12 cellular contexts compared by ENCODE assay signal in genomic region chr11:111301004-111301839, GRCh38. TPM values are rescaled to one million over a fixed set of nuclear protein-coding genes. Genes with fewer than 3 reads are reported as not detected.
DNase-seq lines count a peak whose midpoint lies in the region; ATAC-seq, FAIRE-seq and TF ChIP-seq lines count a peak whose summit lies in the region.
"Had no signal": no experiment of that assay in that cellular context is flagged by ENCODE, and none has a peak within 500 bp of the region (broad histone marks: within the 10 kb centered on the region; RNA-seq: fewer than 3 reads in every experiment).

No MANE protein-coding gene starts in this region.

- H3K4me1 ChIP-seq in GM12878 (ENCODE audit: control insufficient read depth, insufficient read depth, low read length) = no peaks in the 10 kb centered on the region

- SMC1A ChIA-PET in GM12878 (lab: Charles Lee; ENCODE audit: uncharacterized antibody, unreplicated experiment) = interaction anchor here (0.8 to 2.8 kb wide), 2 partner anchors 117 to 122 kb away, joined by 3 to 10 read pairs; no protein-coding TSS in a partner anchor

- H3K36me3 Mint-ChIP-seq in stimulated activated naive B cell treated with anti-CD40 and anti-IgM and Interleukin-4, amounts not matched to agents 10 μg/mL and 1 μg/mL and 100 μg/mL, for 72 hours = peaks cover 2 to 6% of the 10 kb centered on the region in 2 donors
- H3K36me3 Mint-ChIP-seq in natural killer cell = no peaks in the 10 kb centered on the region
- H3K36me3 Mint-ChIP-seq: CD4-positive, alpha-beta memory T cell had no signal

- H3K27me3 ChIP-seq in GM12878 (replicated peaks in 1 of 2; ENCODE audit: control insufficient read depth in 2 of 2, insufficient read depth in 2 of 2, low read length in 1 of 2) = peaks cover 0 to 7% of the 10 kb centered on the region in 2 experiments; a peak in 3 of 4 replicates

- H3K79me2 ChIP-seq in GM12878 (ENCODE audit: control insufficient read depth, insufficient read depth, low read length) = no peaks in the 10 kb centered on the region

- H3K9ac ChIP-seq in GM12878 (ENCODE audit: control insufficient read depth, insufficient read depth, low read length) = no peak overlapping the region

- peaks cover 12 to 27% of the 10 kb centered on the region in 2 donors for H3K27me3 Mint-ChIP-seq in stimulated activated naive B cell treated with anti-CD40 and anti-IgM and Interleukin-4, amounts not matched to agents 10 μg/mL and 1 μg/mL and 100 μg/mL, for 72 hours
- peaks cover 36 to 57% of the 10 kb centered on the region in 2 donors for H3K27me3 Mint-ChIP-seq in natural killer cell (ENCODE audit: low read depth in 2 of 2)

- H3K4me2 ChIP-seq in GM12878 (ENCODE audit: control insufficient read depth, insufficient read depth) = no peak overlapping the region

- H2AFZ ChIP-seq in GM12878 (ENCODE audit: control insufficient read depth, low read depth, low read length) = no peak overlapping the region

- in situ Hi-C loops in GM12878 (cut with MboI) = no loop called here

- TF ChIP-seq CTCF in GM12878 (IDR thresholded peaks at IDR 0.05 in 2 of 3, conservative IDR thresholded peaks at IDR 0.05 in 1 of 3; ENCODE audit: control insufficient read depth in 2 of 3, extremely low read depth in 1 of 3, insufficient read depth in 1 of 3, low read depth in 3 of 3, low read length in 3 of 3) = no peak
- no peak for TF ChIP-seq CTCF in natural killer cell (IDR thresholded peaks at IDR 0.05)

- H3K36me3 ChIP-seq in GM12878 (ENCODE audit: control insufficient read depth in 2 of 2, insufficient read depth in 2 of 2, low read length in 1 of 2) = no peaks in the 10 kb centered on the region

- BruUV-seq in GM12878 (replicated peaks; lab: Mats Ljungman, UMichigan) = no TSS peak

- POLR2A ChIA-PET in GM12878 (lab: Charles Lee) = no interaction called here

- H3K4me3 ChIP-seq in GM12878 = no peak overlapping the region

- peak; percentile 36 for ATAC-seq in GM21576 (IDR thresholded peaks at IDR 0.05; ENCODE audit: unreplicated experiment)
- peak; percentile 34 for ATAC-seq in GM12878
- peak; percentile 53 to 57 for ATAC-seq in stimulated activated naive B cell treated with anti-CD40 and anti-IgM and Interleukin-4, amounts not matched to agents 10 μg/mL and 1 μg/mL and 100 μg/mL, for 72 hours (replicated peaks)
- ATAC-seq in HG02973 (IDR thresholded peaks at IDR 0.05; ENCODE audit: unreplicated experiment) = no peak
- no peak for ATAC-seq in natural killer cell
- ATAC-seq in GM19452 (IDR thresholded peaks at IDR 0.05; ENCODE audit: unreplicated experiment) = no peak

- H3K27ac ChIP-seq in GM12878 (ENCODE audit: control insufficient read depth, insufficient read depth) = no peak overlapping the region

- TF ChIP-seq POLR2A in GM12878 (IDR thresholded peaks at IDR 0.05; ENCODE audit: low read depth, low read length) = no peak

- H3K27ac Mint-ChIP-seq in stimulated activated naive B cell treated with anti-CD40 and anti-IgM and Interleukin-4, amounts not matched to agents 10 μg/mL and 1 μg/mL and 100 μg/mL, for 72 hours = no peak overlapping the region
- no peak overlapping the region for H3K27ac Mint-ChIP-seq in natural killer cell
- H3K27ac Mint-ChIP-seq: activated CD4-positive, alpha-beta T cell treated with anti-CD3 and anti-CD28 coated beads, Interleukin-2, amount 10 ng/mL, durations not matched to agents 24 days and 14 days had no signal

- no peak for TF ChIP-seq EP300 in GM12878 (IDR thresholded peaks at IDR 0.05; ENCODE audit: borderline replicate concordance in 1 of 2, control insufficient read depth in 1 of 2, low read depth in 2 of 2, low read length in 2 of 2)

- DNase-seq in NCI-H2107 (lab: John Stamatoyannopoulos, UW) (peak; percentile 53), GM12878 (ENCODE audit: low read depth, low spot score) (no peak), natural killer cell (no peak), GF-D8 (lab: John Stamatoyannopoulos, UW) (no peak)
- DNase-seq in stimulated activated naive B cell treated with anti-CD40 and anti-IgM and Interleukin-4, amounts not matched to agents 10 μg/mL and 1 μg/mL and 100 μg/mL, for 72 hours = no peak
- DNase-seq: activated CD4-positive, alpha-beta T cell treated with anti-CD3 and anti-CD28 coated beads, Interleukin-2, amount 10 ng/mL, durations not matched to agents 24 days and 14 days; CD4-positive, alpha-beta memory T cell; mesendoderm had no signal

- no peak for TF ChIP-seq RAD21 in GM12878 (IDR thresholded peaks at IDR 0.05; ENCODE audit: insufficient read depth, low read depth, low read length)

- RAD21 ChIA-PET in GM12878 (lab: Charles Lee; ENCODE audit: unreplicated experiment) = interaction anchor here (0.9 kb wide), 1 partner anchor 19 kb away, joined by 6 read pairs; no protein-coding TSS in a partner anchor

- H4K20me1 ChIP-seq in GM12878 (ENCODE audit: control insufficient read depth, insufficient read depth) = no peaks in the 10 kb centered on the region

- WGBS in GM12878 (ENCODE audit: insufficient coverage, insufficient replicate concordance, low lambda C conversion rate, missing lambda C conversion rate) = 67% methylated on average over 5 of the region's 5 CpGs

- FAIRE-seq in GM12878 (lab: Jason Lieb, UNC) = no peak
- FAIRE-seq: endothelial cell of umbilical vein had no signal

- H3K4me3 Mint-ChIP-seq in stimulated activated naive B cell treated with anti-CD40 and anti-IgM and Interleukin-4, amounts not matched to agents 10 μg/mL and 1 μg/mL and 100 μg/mL, for 72 hours = no peak overlapping the region
- no peak overlapping the region for H3K4me3 Mint-ChIP-seq in natural killer cell
- H3K4me3 Mint-ChIP-seq: CD4-positive, alpha-beta memory T cell had no signal

- H3K9me3 Mint-ChIP-seq in stimulated activated naive B cell treated with anti-CD40 and anti-IgM and Interleukin-4, amounts not matched to agents 10 μg/mL and 1 μg/mL and 100 μg/mL, for 72 hours = no peaks in the 10 kb centered on the region
- H3K9me3 Mint-ChIP-seq in natural killer cell = no peaks in the 10 kb centered on the region
- H3K9me3 Mint-ChIP-seq: activated CD4-positive, alpha-beta T cell treated with anti-CD3 and anti-CD28 coated beads, Interleukin-2, amount 10 ng/mL, durations not matched to agents 24 days and 14 days; CD4-positive, alpha-beta memory T cell had no signal

- H3K9me3 ChIP-seq in GM12878 (replicated peaks; ENCODE audit: control insufficient read depth, insufficient read depth, low read length) = no peaks in the 10 kb centered on the region

- intact Hi-C loops in GM12878 (cut with micrococcal nuclease; ENCODE audit: unreplicated experiment) (no loop called here), natural killer cell (cut with micrococcal nuclease) (no loop called here)

- CTCF ChIA-PET in GM12878 (lab: Yijun Ruan, JAX) = interaction anchor here (1.1 to 4.3 kb wide), 4 partner anchors 33 to 129 kb away, joined by 3 to 26 read pairs (median 4); no protein-coding TSS in a partner anchor

- H3K4me1 Mint-ChIP-seq in stimulated activated naive B cell treated with anti-CD40 and anti-IgM and Interleukin-4, amounts not matched to agents 10 μg/mL and 1 μg/mL and 100 μg/mL, for 72 hours = peaks cover 21 to 37% of the 10 kb centered on the region in 2 donors
- no peaks in the 10 kb centered on the region for H3K4me1 Mint-ChIP-seq in natural killer cell

TF ChIP-seq in GM12878, 131 proteins besides CTCF, POLR2A, EP300 and RAD21:
- no peak for TF ChIP-seq NFYA (IDR thresholded peaks at IDR 0.05; ENCODE audit: borderline replicate concordance, low read depth, low read length)
- TF ChIP-seq SPI1 (IDR thresholded peaks at IDR 0.05; ENCODE audit: borderline replicate concordance, insufficient read depth, low read depth, low read length) = peak; percentile 76

RNA-seq across cellular contexts. Expression of gene POU2AF3, which starts 2.9 kb away (rescaled TPM):
- not detected in 2 replicates for total RNA-seq in GM12878 (2013; cell fraction: nucleolus; rRNA removed)
- 0.17 TPM in 1 of 2 replicates, not detected in the other for total RNA-seq in GM12878 (2014; rRNA removed)
- total RNA-seq in GM12878 (2014; rRNA removed; fragmentation: Illumina TruSeq; extraction: Trizol) = not detected in 2 replicates
- not detected in 2 replicates for total RNA-seq in GM12878 (2021)
- not detected for polyA plus RNA-seq in GM12878 (2011; ENCODE audit: low read depth)
- 0.09 TPM in 1 of 2 replicates, not detected in the other for polyA plus RNA-seq in GM12878 (2011; rRNA removed)
- polyA plus RNA-seq in GM12878 (2011; cell fraction: cytosol; rRNA removed) = 0.05 TPM in 1 of 2 replicates, not detected in the other
- 0.45 TPM in 1 of 2 replicates, not detected in the other for polyA plus RNA-seq in GM12878 (2011; cell fraction: nucleus; rRNA removed)
- 0.22 and 0.27 TPM in 2 replicates for polyA plus RNA-seq in GM12878 (2012)
- polyA plus RNA-seq in GM12878 (2014; fragmentation: Illumina TruSeq; extraction: Trizol) = not detected in 2 replicates
- not detected for polyA plus RNA-seq in GM12878 (2014; fragmentation: Nextera tagmentation; extraction: Ambion mirVana)
- not detected in 2 replicates for polyA plus RNA-seq in GM12878 (2014; rRNA removed)
- polyA plus RNA-seq in GM12878 (2016; fragmentation: Nextera tagmentation; extraction: Ambion mirVana) = under 1 TPM in 1 of 2 experiments, not detected in 1; 0.17 TPM
- polyA minus RNA-seq in GM12878 (2011; rRNA and poly(A)+ RNA removed) = not detected in 2 replicates
- polyA minus RNA-seq in GM12878 (2011; cell fraction: cytosol; rRNA and poly(A)+ RNA removed) = not detected in 2 replicates
- polyA minus RNA-seq in GM12878 (2011; cell fraction: nucleus; rRNA and poly(A)+ RNA removed) = not detected in 2 replicates
- total RNA-seq in natural killer cell = not detected
- total RNA-seq: CD4-positive, alpha-beta memory T cell; endothelial cell of umbilical vein had no signal
- polyA plus RNA-seq: CD4-positive, alpha-beta memory T cell; endothelial cell of umbilical vein had no signal

RNA-seq across cellular contexts. Expression of gene POU2AF2, which starts 55.7 kb away (rescaled TPM):
- total RNA-seq in GM12878 (2013; cell fraction: nucleolus; rRNA removed) = not detected in 2 replicates
- not detected in 2 replicates for total RNA-seq in GM12878 (2014; rRNA removed)
- total RNA-seq in GM12878 (2014; rRNA removed; fragmentation: Illumina TruSeq; extraction: Trizol) = not detected in 2 replicates
- not detected in 2 replicates for total RNA-seq in GM12878 (2021)
- not detected for polyA plus RNA-seq in GM12878 (2011; ENCODE audit: low read depth)
- not detected in 2 replicates for polyA plus RNA-seq in GM12878 (2011; rRNA removed)
- not detected in 2 replicates for polyA plus RNA-seq in GM12878 (2011; cell fraction: cytosol; rRNA removed)
- polyA plus RNA-seq in GM12878 (2011; cell fraction: nucleus; rRNA removed) = not detected in 2 replicates
- not detected in 2 replicates for polyA plus RNA-seq in GM12878 (2012)
- polyA plus RNA-seq in GM12878 (2014; fragmentation: Illumina TruSeq; extraction: Trizol) = not detected in 2 replicates
- polyA plus RNA-seq in GM12878 (2014; fragmentation: Nextera tagmentation; extraction: Ambion mirVana) = not detected
- not detected in 2 replicates for polyA plus RNA-seq in GM12878 (2014; rRNA removed)
- polyA plus RNA-seq in GM12878 (2016; fragmentation: Nextera tagmentation; extraction: Ambion mirVana) = not detected
- polyA minus RNA-seq in GM12878 (2011; rRNA and poly(A)+ RNA removed) = not detected in 2 replicates
- polyA minus RNA-seq in GM12878 (2011; cell fraction: cytosol; rRNA and poly(A)+ RNA removed) = not detected in 2 replicates
- polyA minus RNA-seq in GM12878 (2011; cell fraction: nucleus; rRNA and poly(A)+ RNA removed) = not detected in 2 replicates
- not detected for total RNA-seq in natural killer cell
- total RNA-seq: CD4-positive, alpha-beta memory T cell; endothelial cell of umbilical vein had no signal
- polyA plus RNA-seq: CD4-positive, alpha-beta memory T cell; endothelial cell of umbilical vein had no signal

Comparison
In these comparisons a context has a peak if more than half of its experiments do, and no peak if none do; other contexts are left out.
1. ATAC-seq: peak in GM21576 (single experiment), GM12878 (single experiment) and stimulated activated naive B cell treated with anti-CD40 and anti-IgM and Interleukin-4, amounts not matched to agents 10 μg/mL and 1 μg/mL and 100 μg/mL, for 72 hours (2 of 2); none in HG02973 (single experiment), natural killer cell (0 of 3) and GM19452 (single experiment).